ENCODE assay signal across 1 cellular context in genomic region chr22:39008251-39008850, GRCh38. TPM values are rescaled to one million over a fixed set of nuclear protein-coding genes. Genes with fewer than 3 reads are reported as not detected.
"Had no signal": no experiment of that assay in that cellular context is flagged by ENCODE, and none has a peak within 500 bp of the region (broad histone marks: within the 10 kb centered on the region; RNA-seq: fewer than 3 reads in every experiment).

No MANE protein-coding gene starts in this region.

RNA-seq across cellular contexts. Expression of gene APOBEC3A, which starts 50.9 kb away (rescaled TPM):
- total RNA-seq: SJSA1 had no signal
